In genomic region chr13:94596575-94596971, GRCh38 we compare ENCODE assay signal across 9 cellular contexts. TPM values are rescaled to one million over a fixed set of nuclear protein-coding genes. Genes with fewer than 3 reads are reported as not detected.
DNase-seq lines count a peak whose midpoint lies in the region; ATAC-seq and TF ChIP-seq lines count a peak whose summit lies in the region.
"Had no signal": no experiment of that assay in that cellular context is flagged by ENCODE, and none has a peak within 500 bp of the region (broad histone marks: within the 10 kb centered on the region; RNA-seq: fewer than 3 reads in every experiment).

No MANE protein-coding gene starts in this region.

- no peaks in the 10 kb centered on the region for H3K9me3 ChIP-seq in tibial nerve
- H3K9me3 ChIP-seq: adrenal gland had no signal

- TF ChIP-seq EP300 in tibial nerve (IDR thresholded peaks at IDR 0.05), result no peak

- in situ Hi-C loops in brain microvascular endothelial cell (cut with HindIII; ENCODE audit: low pct_ligation_motif_present, low sequenced_read_pairs) (no loop called here), GM13977 (cut with MboI; ENCODE audit: low pct_unique_long_range_greater_than_20kb, low sequenced_read_pairs, unreplicated experiment) (no loop called here)

- ATAC-seq in memory B cell (ENCODE audit: low read depth) (no peak), GM21737 (IDR thresholded peaks at IDR 0.05; ENCODE audit: unreplicated experiment) (no peak)

- no peaks in the 10 kb centered on the region for H3K27me3 Mint-ChIP-seq in memory B cell

- H3K4me3 ChIP-seq in brain microvascular endothelial cell (ENCODE audit: low read depth, low read length) (peak overlapping the region; percentile 97), tibial nerve (peak overlapping the region; percentile 48 to 75 (median 68))

- H3K27me3 ChIP-seq in brain microvascular endothelial cell (replicated peaks), result no peaks in the 10 kb centered on the region
- H3K27me3 ChIP-seq in tibial nerve, result no peaks in the 10 kb centered on the region
- H3K27me3 ChIP-seq: adrenal gland had no signal

- no peak overlapping the region for H3K27ac ChIP-seq in brain microvascular endothelial cell
- H3K27ac ChIP-seq in tibial nerve, result peak overlapping the region in 3 of 4 donors; percentile 2 to 85 (median 76)

- H3K36me3 ChIP-seq in brain microvascular endothelial cell (replicated peaks) (peaks cover 14% of the 10 kb centered on the region), tibial nerve (peaks cover 0 to 13% (median 0%) of the 10 kb centered on the region in 3 donors)

- H3K9me3 Mint-ChIP-seq in memory B cell, result peaks cover 4% of the 10 kb centered on the region

- no peak for TF ChIP-seq POLR2A in tibial nerve (IDR thresholded peaks at IDR 0.05)

- TF ChIP-seq CTCF in brain microvascular endothelial cell (IDR thresholded peaks at IDR 0.05; ENCODE audit: low read depth, low read length, missing control alignments) (no peak), tibial nerve (IDR thresholded peaks at IDR 0.05) (no peak), GM13977 (IDR thresholded peaks at IDR 0.05; ENCODE audit: extremely low read depth, insufficient read depth, missing control alignments) (no peak)

- peak overlapping the region; percentile 85 for H3K27ac Mint-ChIP-seq in memory B cell

- 74 to 80% methylated on average over 19 to 20 of the region's 20 CpGs for WGBS in tibial nerve, 2 donors

- peaks cover 21% of the 10 kb centered on the region for H3K4me1 Mint-ChIP-seq in memory B cell

- H3K4me3 Mint-ChIP-seq in memory B cell, result peak overlapping the region; percentile 92

- H3K36me3 Mint-ChIP-seq in memory B cell, result peaks cover 3% of the 10 kb centered on the region

- peak; percentile 18 for DNase-seq in activated CD4-positive, alpha-beta T cell treated with anti-CD3 and anti-CD28 coated beads for 48 hours
- DNase-seq in activated CD4-positive, alpha-beta T cell treated with anti-CD3 and anti-CD28 coated beads, Interleukin-2, amount 50 U/mL, for 48 hours, result no peak
- DNase-seq in brain microvascular endothelial cell, result no peak
- no peak for DNase-seq in memory B cell (ENCODE audit: low spot score in 2 of 2)
- DNase-seq in tibial nerve (ENCODE audit: low spot score in 2 of 2), result no peak
- DNase-seq in NCI-H2081 (lab: John Stamatoyannopoulos, UW), result no peak
- no peak for DNase-seq in GM13977 (ENCODE audit: low spot score)

- H3K4me1 ChIP-seq in tibial nerve, result peaks cover 0 to 37% (median 15%) of the 10 kb centered on the region in 4 donors

RNA-seq across cellular contexts. Expression of gene TGDS, which starts 0.6 kb away (rescaled TPM):
- 10 to 100 TPM; 10.2 to 14.2 (median 12.3) TPM for total RNA-seq in tibial nerve

RNA-seq across cellular contexts. Expression of gene GPR180, which starts 5.1 kb away (rescaled TPM):
- 1 to 10 TPM; 2.9 to 9.0 (median 5.2) TPM for total RNA-seq in tibial nerve
